15 cellular contexts compared by ENCODE assay signal in the genomic region with DNA sequence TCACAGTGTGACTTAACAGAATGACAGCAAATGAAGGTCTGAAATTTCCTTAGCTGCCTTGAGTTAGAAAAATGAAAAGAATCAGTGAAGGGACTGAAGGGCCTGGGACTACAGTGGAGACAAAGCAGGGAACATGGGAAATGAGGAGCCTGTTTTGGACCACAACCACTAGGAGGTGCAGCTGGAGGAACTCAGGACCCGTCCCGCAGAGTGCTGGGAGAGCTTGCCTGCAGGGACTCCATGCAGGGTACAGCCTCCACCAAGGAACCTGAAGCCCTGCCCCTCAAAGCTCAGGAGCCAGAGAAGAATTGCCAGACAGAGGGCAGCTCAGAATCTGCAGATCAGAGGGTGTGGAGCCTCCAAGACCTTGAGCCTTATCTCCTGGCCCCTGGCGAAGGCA. TPM values are rescaled to one million over a fixed set of nuclear protein-coding genes. Genes with fewer than 3 reads are reported as not detected.
DNase-seq lines count a peak whose midpoint lies in the region; TF ChIP-seq lines count a peak whose summit lies in the region.
"Had no signal": no experiment of that assay in that cellular context is flagged by ENCODE, and none has a peak within 500 bp of the region (broad histone marks: within the 10 kb centered on the region; RNA-seq: fewer than 3 reads in every experiment).

No MANE protein-coding gene starts in this region.

- no peaks in the 10 kb centered on the region for H3K27me3 ChIP-seq in A673 (replicated peaks; ENCODE audit: insufficient read depth, low read depth, low read length, poor library complexity)
- H3K27me3 ChIP-seq: vagina had no signal

- TF ChIP-seq CTCF in A673 (conservative IDR thresholded peaks at IDR 0.05; ENCODE audit: low read depth, low read length) = peak; percentile 59

- H3K36me3 ChIP-seq in A673 (ENCODE audit: insufficient read depth, low read length, poor library complexity, severe bottlenecking) = no peaks in the 10 kb centered on the region
- H3K36me3 ChIP-seq: vagina had no signal

- BruUV-seq in A673 (replicated peaks; lab: Mats Ljungman, UMichigan) = no TSS peak

- peaks cover 32% of the 10 kb centered on the region for H3K4me1 ChIP-seq in A673 (ENCODE audit: insufficient read depth, low read length, poor library complexity, severe bottlenecking)
- H3K4me1 ChIP-seq: vagina had no signal

- peak overlapping the region; percentile 48 for H3K27ac ChIP-seq in A673 (ENCODE audit: low read depth, low read length, poor library complexity, severe bottlenecking)
- H3K27ac ChIP-seq: vagina had no signal

- peak; percentile 71 for DNase-seq in A673 (ENCODE audit: low spot score)
- DNase-seq in GM03348 (ENCODE audit: low spot score) = peak; percentile 33
- DNase-seq in SW480 (ENCODE audit: low spot score) = peak; percentile 2
- DNase-seq in islet precursor cell = peak; percentile 77
- no peak for DNase-seq in activated T-cell treated with anti-CD3 and anti-CD28 coated beads, Interleukin-2, amount 50 U/mL, for 1 hour
- DNase-seq in germinal center (ENCODE audit: low spot score) = no peak
- DNase-seq in stimulated activated CD4-positive, alpha-beta T cell treated with anti-CD3 and anti-CD28 coated beads, Interleukin-4, amount 100 ng/mL, for 4 hours = no peak
- DNase-seq in NCI-H1092 (lab: John Stamatoyannopoulos, UW) = no peak
- DNase-seq: activated CD8-positive, alpha-beta T cell treated with anti-CD3 and anti-CD28 coated beads for 36 hours; activated naive CD4-positive, alpha-beta T cell treated with anti-CD3 and anti-CD28 coated beads, Interleukin-2, amount 10 ng/mL, durations not matched to agents 7 days and 5 days; CD4-positive, alpha-beta T cell; NCI-H187 had no signal

- no peak overlapping the region for H3K4me3 ChIP-seq in A673 (ENCODE audit: low read depth, low read length, poor library complexity, severe bottlenecking)
- H3K4me3 ChIP-seq: vagina had no signal

- intact Hi-C loops in A673 (cut with micrococcal nuclease; ENCODE audit: unreplicated experiment) = no loop called here

- CTCF ChIA-PET in A673 (lab: Charles Lee) = no interaction called here

- H3K9me3 ChIP-seq in A673 (ENCODE audit: low read depth, low read length, poor library complexity, severe bottlenecking) = no peaks in the 10 kb centered on the region
- H3K9me3 ChIP-seq: vagina had no signal

- POLR2A ChIA-PET in A673 (lab: Charles Lee; ENCODE audit: low non-redundant PET) = no interaction called here

RNA-seq across cellular contexts. Expression of gene LRFN2, which starts 50.7 kb away (rescaled TPM):
- 22.3 and 26.6 TPM in 2 replicates for total RNA-seq in A673 (2021)
- total RNA-seq: activated CD8-positive, alpha-beta T cell treated with anti-CD3 and anti-CD28 coated beads for 36 hours; CD4-positive, alpha-beta T cell; fibroblast of villous mesenchyme; kidney epithelial cell; vagina had no signal

Comparison
In these comparisons a context has a peak if more than half of its experiments do, and no peak if none do; other contexts are left out.
1. DNase-seq: peak in A673 (single experiment), GM03348 (single experiment), SW480 (single experiment) and islet precursor cell (single experiment); none in activated T-cell treated with anti-CD3 and anti-CD28 coated beads, Interleukin-2, amount 50 U/mL, for 1 hour (single experiment), germinal center (single experiment), stimulated activated CD4-positive, alpha-beta T cell treated with anti-CD3 and anti-CD28 coated beads, Interleukin-4, amount 100 ng/mL, for 4 hours (0 of 2) and NCI-H1092 (single experiment).